ENCODE assay signal across 18 cellular contexts in the genomic region with DNA sequence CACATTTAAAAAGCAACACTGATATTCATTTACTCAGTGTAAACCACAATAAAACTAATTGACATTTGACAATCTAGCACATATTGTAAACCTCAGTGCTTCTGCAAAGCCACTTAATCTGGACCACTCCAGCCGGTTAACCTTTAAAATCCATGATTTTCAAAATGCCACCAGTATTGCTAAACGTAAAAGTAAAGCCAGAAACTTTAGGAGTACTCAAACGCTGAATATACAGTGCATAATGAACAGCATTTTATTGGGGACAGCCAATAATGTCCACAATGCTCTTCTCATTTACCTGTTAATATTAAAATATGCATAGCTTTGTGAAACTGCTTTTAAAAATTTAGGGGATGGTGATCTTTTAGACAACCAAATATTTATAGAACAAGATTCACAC. TPM values are rescaled to one million over a fixed set of nuclear protein-coding genes. Genes with fewer than 3 reads are reported as not detected.
DNase-seq lines count a peak whose midpoint lies in the region; ATAC-seq, FAIRE-seq and TF ChIP-seq lines count a peak whose summit lies in the region.
"Had no signal": no experiment of that assay in that cellular context is flagged by ENCODE, and none has a peak within 500 bp of the region (broad histone marks: within the 10 kb centered on the region; RNA-seq: fewer than 3 reads in every experiment).

No MANE protein-coding gene starts in this region.

- no peak overlapping the region for H3K4me3 Mint-ChIP-seq in CD4-positive, alpha-beta T cell
- H3K4me3 Mint-ChIP-seq in WTC11: no peak overlapping the region
- H3K4me3 Mint-ChIP-seq in immature natural killer cell: no peak overlapping the region
- H3K4me3 Mint-ChIP-seq: brain, endodermal cell had no signal

- H3K4me2 ChIP-seq in A549: no peak overlapping the region
- no peak overlapping the region for H3K4me2 ChIP-seq in GM23248 (ENCODE audit: unreplicated experiment)
- H3K4me2 ChIP-seq: smooth muscle cell had no signal

- H3K27ac ChIP-seq in A549 (no peak overlapping the region), GM23248 (no peak overlapping the region)
- H3K27ac ChIP-seq in CD4-positive, alpha-beta T cell (ENCODE audit: low read depth, low read length): no peak overlapping the region

- TF ChIP-seq CTCF in A549 (IDR thresholded peaks at IDR 0.05) (no peak), WTC11 (IDR thresholded peaks at IDR 0.05) (no peak)
- no peak for TF ChIP-seq CTCF in CD4-positive, alpha-beta T cell (IDR thresholded peaks at IDR 0.05)

- WGBS in A549 (ENCODE audit: missing lambda C conversion rate): 83% methylated on average over 3 of the region's 3 CpGs
- 82 to 83% methylated on average over 3 of the region's 3 CpGs for WGBS in GM23248 (ENCODE audit: low coverage in 1 of 2, low lambda C conversion rate in 2 of 2, missing lambda C conversion rate in 2 of 2), 2 experiments

- peaks cover 98% of the 10 kb centered on the region for H3F3A ChIP-seq in GM23248 (ENCODE audit: insufficient read depth)

- H3K9ac ChIP-seq in GM23248: no peak overlapping the region

- peaks cover 95% of the 10 kb centered on the region for H3K4me1 ChIP-seq in A549
- 0 out of 2 replicates have a peak, but pooled peaks cover 5% of the 10 kb centered on the region for H3K4me1 ChIP-seq in GM23248 (ENCODE audit: insufficient read depth)

- peaks cover 56% of the 10 kb centered on the region for H3K79me2 ChIP-seq in GM23248 (ENCODE audit: insufficient read depth)

- intact Hi-C loops in CD4-positive, alpha-beta T cell (cut with DNase I, micrococcal nuclease): loop anchor here in 1 of 2 experiments (10.0 kb wide), 1 partner anchor 975 kb away; a partner anchor contains a TSS

- H3K4me3 ChIP-seq in A549: no peak overlapping the region
- H3K4me3 ChIP-seq in GM23248: no peak overlapping the region
- H3K4me3 ChIP-seq: smooth muscle cell had no signal

- TF ChIP-seq EP300 in A549 (IDR thresholded peaks at IDR 0.05): no peak

- TF ChIP-seq RAD21 in A549 (conservative IDR thresholded peaks at IDR 0.05 in 1 of 2, IDR thresholded peaks at IDR 0.05 in 1 of 2): no peak

- in situ Hi-C loops in GM23248 (cut with MboI): loop anchor here (10.0 kb wide), 1 partner anchor 975 kb away; a partner anchor contains a TSS

- H3K9me2 ChIP-seq in GM23248 (ENCODE audit: insufficient read depth): no peaks in the 10 kb centered on the region

- no peak for ATAC-seq in A549
- ATAC-seq in CD4-positive, alpha-beta T cell (ENCODE audit: poor library complexity): no peak
- ATAC-seq in WTC11: no peak
- ATAC-seq in HG03565 (IDR thresholded peaks at IDR 0.05; ENCODE audit: unreplicated experiment): no peak
- ATAC-seq in esophagus mucosa: no peak
- ATAC-seq: HCT116 had no signal

- peaks cover 20% of the 10 kb centered on the region; the same call in 1 of the 2 replicates for H4K20me1 ChIP-seq in GM23248 (ENCODE audit: insufficient read depth)

- peaks cover 98% of the 10 kb centered on the region for H3K4me1 Mint-ChIP-seq in CD4-positive, alpha-beta T cell (ENCODE audit: low read depth)
- H3K4me1 Mint-ChIP-seq in WTC11 (peaks cover 65% of the 10 kb centered on the region), immature natural killer cell (peaks cover 79 to 97% of the 10 kb centered on the region in 2 donors)

- CTCF ChIA-PET in A549 (lab: Yijun Ruan, JAX) (interaction anchor here (1.1 to 3.2 kb wide), 3 partner anchors 8 to 176 kb away, joined by 3 to 31 read pairs (median 5); no protein-coding TSS in a partner anchor), WTC11 (lab: Charles Lee) (interaction anchor here (0.6 to 0.9 kb wide), 2 partner anchors 41 to 297 kb away, joined by 3 to 4 read pairs; no protein-coding TSS in a partner anchor)
- CTCF ChIA-PET in CD4-positive, alpha-beta T cell (lab: Charles Lee): interaction anchor here (3.4 kb wide), 1 partner anchor 99 kb away, joined by 10 read pairs; no protein-coding TSS in a partner anchor

- no peak for FAIRE-seq in A549 (lab: Jason Lieb, UNC)
- FAIRE-seq: colon had no signal

- no peaks in the 10 kb centered on the region for H3K9me3 Mint-ChIP-seq in CD4-positive, alpha-beta T cell
- no peaks in the 10 kb centered on the region for H3K9me3 Mint-ChIP-seq in WTC11
- no peaks in the 10 kb centered on the region for H3K9me3 Mint-ChIP-seq in immature natural killer cell
- H3K9me3 Mint-ChIP-seq: endodermal cell had no signal

- DNase-seq in A549 (ENCODE audit: low read depth in 1 of 2, low spot score in 1 of 2) (no peak), WTC11 (ENCODE audit: low spot score) (no peak), immature natural killer cell (no peak), GM23248 (no peak)
- no peak for DNase-seq in CD4-positive, alpha-beta T cell
- DNase-seq: activated CD4-positive, alpha-beta T cell treated with anti-CD3 and anti-CD28 coated beads for 48 hours; endodermal cell; midbrain; NCI-H146; NCI-H2171; NCI-H526; stimulated activated CD4-positive, alpha-beta T cell treated with anti-CD3 and anti-CD28 coated beads, Interleukin-4, amount 100 ng/mL, for 1 hour had no signal

- TF ChIP-seq POLR2A in A549 (IDR thresholded peaks at IDR 0.05; ENCODE audit: low read length): no peak

- peaks cover 93% of the 10 kb centered on the region for H3K36me3 Mint-ChIP-seq in CD4-positive, alpha-beta T cell (ENCODE audit: low read depth)
- peaks cover 70% of the 10 kb centered on the region for H3K36me3 Mint-ChIP-seq in WTC11
- peaks cover 34 to 64% (median 53%) of the 10 kb centered on the region in 3 donors for H3K36me3 Mint-ChIP-seq in immature natural killer cell

- POLR2A ChIA-PET in A549 (lab: Yijun Ruan, JAX): interaction anchor here (1.4 to 3.8 kb wide), 3 partner anchors 9 to 11 kb away, joined by 3 to 42 read pairs (median 12); a partner anchor contains a TSS
- POLR2A ChIA-PET in CD4-positive, alpha-beta T cell (lab: Charles Lee): interaction anchor here (1.1 to 3.8 kb wide), 11 partner anchors 10 to 1065 kb away, joined by 3 to 142 read pairs (median 9); a partner anchor contains a TSS
- POLR2A ChIA-PET in WTC11 (lab: Charles Lee): interaction anchor here (0.9 to 3.2 kb wide), 10 partner anchors 9 to 106 kb away, joined by 3 to 35 read pairs (median 4); a partner anchor contains a TSS

- H3K36me3 ChIP-seq in GM23248 (ENCODE audit: low read depth): peaks cover 80% of the 10 kb centered on the region

- no peak overlapping the region for H2AFZ ChIP-seq in GM23248

- peak overlapping the region; percentile 54 for H3K27ac Mint-ChIP-seq in CD4-positive, alpha-beta T cell
- peak overlapping the region; percentile 97; the same call in 1 of the 2 replicates for H3K27ac Mint-ChIP-seq in WTC11
- peak overlapping the region in 4 of 6 donors; percentile 9 to 69 (median 48) for H3K27ac Mint-ChIP-seq in immature natural killer cell

- H3K9me3 ChIP-seq in A549 (no peaks in the 10 kb centered on the region), GM23248 (ENCODE audit: low read depth) (no peaks in the 10 kb centered on the region)
- H3K9me3 ChIP-seq in CD4-positive, alpha-beta T cell (ENCODE audit: control insufficient read depth, low read length): no peaks in the 10 kb centered on the region

- H3K27me3 ChIP-seq in CD4-positive, alpha-beta T cell (ENCODE audit: control insufficient read depth, insufficient read depth, low read length): no peaks in the 10 kb centered on the region
- no peaks in the 10 kb centered on the region for H3K27me3 ChIP-seq in GM23248 (replicated peaks; ENCODE audit: insufficient read depth)

- H3K27me3 Mint-ChIP-seq in CD4-positive, alpha-beta T cell: no peaks in the 10 kb centered on the region
- no peaks in the 10 kb centered on the region for H3K27me3 Mint-ChIP-seq in WTC11 (ENCODE audit: low read depth)
- peaks cover 19 to 47% (median 38%) of the 10 kb centered on the region in 3 donors for H3K27me3 Mint-ChIP-seq in immature natural killer cell (ENCODE audit: low read depth in 3 of 3)
- H3K27me3 Mint-ChIP-seq: brain had no signal

TF ChIP-seq in A549, 52 proteins besides CTCF, POLR2A, EP300 and RAD21 (continues in another document):
- TF ChIP-seq CHD4 (IDR thresholded peaks at IDR 0.05; ENCODE audit: borderline replicate concordance): no peak

TF ChIP-seq in WTC11, 78 proteins besides CTCF, POLR2A, EP300 and RAD21 (continues in another document):
- TF ChIP-seq ZBTB21 (CRISPR knock-in tag; IDR thresholded peaks at IDR 0.05; ENCODE audit: borderline replicate concordance): no peak

RNA-seq across cellular contexts. Expression of a gene that starts 10.8 kb away (rescaled TPM):
- polyA plus RNA-seq in A549 (2011; rRNA removed): 595 and 1,070 TPM in 2 replicates
- 507 and 660 TPM in 2 replicates for polyA plus RNA-seq in A549 (2012; cell fraction: cytosol; rRNA removed)
- polyA plus RNA-seq in A549 (2012; cell fraction: nucleus; rRNA removed): 180 and 246 TPM in 2 replicates
- polyA plus RNA-seq in A549 (2017; fragmentation: RNase III; extraction: RNeasy Plus Mini Kit Qiagen cat#74134 plus additional on column Dnase treatment): 2,246 to 2,255 TPM (median 2,251 TPM) in 3 replicates
- polyA minus RNA-seq in A549 (2011; rRNA and poly(A)+ RNA removed): 124 and 138 TPM in 2 replicates
- 100 to 1,000 TPM; 282 to 299 TPM for total RNA-seq in CD4-positive, alpha-beta T cell
- total RNA-seq in WTC11 (2021): 1,081 to 1,101 TPM (median 1,097 TPM) in 3 replicates
- 100 to 1,000 TPM; 442 to 823 (median 643) TPM for polyA plus RNA-seq in immature natural killer cell
- total RNA-seq in GM23248 (2014; rRNA removed; shearing (Covaris generic)): 125 and 134 TPM in 2 replicates
- 493 and 529 TPM in 2 replicates for polyA plus RNA-seq in GM23248 (2016; fragmentation: Nextera tagmentation; extraction: Ambion mirVana)
- 231 TPM for total RNA-seq in esophagus mucosa

RNA-seq across cellular contexts. Expression of a gene that starts 11.8 kb away (rescaled TPM):
- 177 and 275 TPM in 2 replicates for polyA plus RNA-seq in A549 (2011; rRNA removed)
- 82.7 and 88.6 TPM in 2 replicates for polyA plus RNA-seq in A549 (2012; cell fraction: cytosol; rRNA removed)
- 58.0 and 66.0 TPM in 2 replicates for polyA plus RNA-seq in A549 (2012; cell fraction: nucleus; rRNA removed)
- polyA plus RNA-seq in A549 (2017; fragmentation: RNase III; extraction: RNeasy Plus Mini Kit Qiagen cat#74134 plus additional on column Dnase treatment): 286 to 298 TPM (median 288 TPM) in 3 replicates
- 19.6 and 28.2 TPM in 2 replicates for polyA minus RNA-seq in A549 (2011; rRNA and poly(A)+ RNA removed)
- 100 to 1,000 TPM; 124 to 132 TPM for total RNA-seq in CD4-positive, alpha-beta T cell
- total RNA-seq in WTC11 (2021): 204 to 232 TPM (median 213 TPM) in 3 replicates
- polyA plus RNA-seq in immature natural killer cell: 100 to 1,000 TPM in 2 of 3 donors, 10 to 100 TPM in 1; 86.1 to 121 (median 103) TPM
- total RNA-seq in GM23248 (2014; rRNA removed; shearing (Covaris generic)): 109 and 122 TPM in 2 replicates
- 71.1 and 73.3 TPM in 2 replicates for polyA plus RNA-seq in GM23248 (2016; fragmentation: Nextera tagmentation; extraction: Ambion mirVana)
- 61.4 TPM for total RNA-seq in esophagus mucosa

RNA-seq across cellular contexts. Expression of a gene that starts 37.7 kb away (rescaled TPM):
- polyA plus RNA-seq in A549 (2011; rRNA removed): 9.6 and 11.4 TPM in 2 replicates
- polyA plus RNA-seq in A549 (2012; cell fraction: cytosol; rRNA removed): 3.8 and 4.8 TPM in 2 replicates
- polyA plus RNA-seq in A549 (2012; cell fraction: nucleus; rRNA removed): 6.3 and 8.0 TPM in 2 replicates
- 4.9 to 10.0 TPM (median 6.7 TPM) in 3 replicates for polyA plus RNA-seq in A549 (2017; fragmentation: RNase III; extraction: RNeasy Plus Mini Kit Qiagen cat#74134 plus additional on column Dnase treatment)
- polyA minus RNA-seq in A549 (2011; rRNA and poly(A)+ RNA removed): 3.1 and 3.4 TPM in 2 replicates
- total RNA-seq in CD4-positive, alpha-beta T cell: under 1 TPM; 0.45 to 0.93 TPM
- total RNA-seq in WTC11 (2021): 66.8 to 68.6 TPM (median 68.5 TPM) in 3 replicates
- polyA plus RNA-seq in immature natural killer cell: 1 to 10 TPM; 3.5 to 5.5 (median 4.5) TPM
- 0.76 and 1.4 TPM in 2 replicates for total RNA-seq in GM23248 (2014; rRNA removed; shearing (Covaris generic))
- polyA plus RNA-seq in GM23248 (2016; fragmentation: Nextera tagmentation; extraction: Ambion mirVana): 0.41 and 0.70 TPM in 2 replicates
- 1.8 TPM for total RNA-seq in esophagus mucosa

Comparison
In these comparisons a context has a peak if more than half of its experiments do, and no peak if none do; other contexts are left out.
1. RNA of a gene that starts 37.7 kb away (total RNA-seq): 66.8 to 68.6 TPM in WTC11; 1.8 TPM in esophagus mucosa (single experiment), 0.76 to 1.4 TPM in GM23248 and 0.45 to 0.93 TPM in CD4-positive, alpha-beta T cell; every median in the first group is over 10 times any median in the second.
2. Peak in every context shown above with its lines, with median percentiles within 50 percentile points of each other: H3K27ac Mint-ChIP-seq.